ENCODE assay signal across 22 cellular contexts in genomic region chr11:68386331-68386978, GRCh38.
DNase-seq lines count a peak whose midpoint lies in the region; ATAC-seq and TF ChIP-seq lines count a peak whose summit lies in the region.
"Had no signal": no experiment of that assay in that cellular context is flagged by ENCODE, and none has a peak within 500 bp of the region (broad histone marks: within the 10 kb centered on the region; RNA-seq: fewer than 3 reads in every experiment).

No MANE protein-coding gene starts in this region.

- no TSS peak for BruUV-seq in PC-3 (replicated peaks; lab: Mats Ljungman, UMichigan)

- no peak overlapping the region for H3K18ac ChIP-seq in neuronal stem cell (ENCODE audit: low read length)

- no peak overlapping the region for H4K8ac ChIP-seq in neuronal stem cell (ENCODE audit: low read depth, low read length)

- no peak overlapping the region for H3K4me3 ChIP-seq in PC-3 (ENCODE audit: low read length)
- no peak overlapping the region for H3K4me3 ChIP-seq in epithelial cell of esophagus (ENCODE audit: low read length)
- H3K4me3 ChIP-seq in neuronal stem cell (ENCODE audit: low read length in 2 of 2), result no peak overlapping the region
- H3K4me3 ChIP-seq: BLaER1 treated with 17β-estradiol and CSF1 and Interleukin-3, amounts not matched to agents 10 nM and 100 nM; GM23338; PC-9 had no signal

- H3K4me2 ChIP-seq in PC-3 (ENCODE audit: low read length) (no peak overlapping the region), neuronal stem cell (ENCODE audit: insufficient read depth, low read length, poor library complexity, severe bottlenecking) (no peak overlapping the region)
- H3K4me2 ChIP-seq: BLaER1 treated with 17β-estradiol and CSF1 and Interleukin-3, amounts not matched to agents 10 nM and 100 nM; GM23338; PC-9 had no signal

- peak overlapping the region; percentile 56 for H3K14ac ChIP-seq in neuronal stem cell (ENCODE audit: low read length)

- CTCF ChIA-PET in PC-3 (lab: Charles Lee) (no interaction called here), HEK293T (lab: Yijun Ruan, JAX) (no interaction called here)

- H3K9me3 ChIP-seq in PC-3 (ENCODE audit: low read length), result no peaks in the 10 kb centered on the region
- H3K9me3 ChIP-seq in neuronal stem cell (replicated peaks in 1 of 2; ENCODE audit: control insufficient read depth in 2 of 2, insufficient read depth in 1 of 2, low read depth in 1 of 2, low read length in 2 of 2), result peaks cover 0 to 7% of the 10 kb centered on the region in 2 donors

- H3K4me1 ChIP-seq in PC-3 (ENCODE audit: insufficient read depth, low read length) (peaks cover 5% of the 10 kb centered on the region), neuronal stem cell (ENCODE audit: control insufficient read depth in 2 of 2, insufficient read depth in 1 of 2, low read depth in 1 of 2, low read length in 2 of 2) (peaks cover 0 to 2% of the 10 kb centered on the region in 2 donors)

- H2BK120ac ChIP-seq in neuronal stem cell (ENCODE audit: low read depth, low read length), result no peak overlapping the region

- no CpG with 5 or more reads among the region's 52 CpGs for WGBS in neuronal stem cell (ENCODE audit: extremely low coverage in 2 of 2, insufficient read length in 2 of 2, insufficient replicate concordance in 1 of 2), 2 donors

- ATAC-seq in PC-3, result peak; percentile 43
- ATAC-seq: GM23338 had no signal

- no peak overlapping the region for H4K91ac ChIP-seq in neuronal stem cell (ENCODE audit: low read depth, low read length, poor library complexity)

- H2AFZ ChIP-seq in PC-3 (ENCODE audit: low read length) (no peak overlapping the region), neuronal stem cell (ENCODE audit: low read length) (no peak overlapping the region)
- H2AFZ ChIP-seq: GM23338, PC-9 had no signal

- peaks cover 10% of the 10 kb centered on the region for H3K79me1 ChIP-seq in neuronal stem cell (ENCODE audit: low read depth, low read length)

- H3K9ac ChIP-seq in PC-3 (ENCODE audit: low read length), result no peak overlapping the region
- peak overlapping the region; percentile 44 for H3K9ac ChIP-seq in neuronal stem cell (ENCODE audit: low read depth, low read length, poor library complexity)

- intact Hi-C loops in PC-3 (cut with micrococcal nuclease), result loop anchor here (10.0 kb wide), 1 partner anchor 48 kb away; no protein-coding TSS in a partner anchor

- no peak overlapping the region for H3K27ac ChIP-seq in PC-3 (ENCODE audit: low read length)
- H3K27ac ChIP-seq in neuronal stem cell (replicated peaks; ENCODE audit: low read length), result no peak overlapping the region
- H3K27ac ChIP-seq: PC-9 had no signal

- POLR2A ChIA-PET in PC-3 (lab: Charles Lee; ENCODE audit: unreplicated experiment) (no interaction called here), HEK293T (lab: Yijun Ruan, JAX) (no interaction called here)

- H2BK5ac ChIP-seq in neuronal stem cell (ENCODE audit: low read length), result no peak overlapping the region

- H2BK15ac ChIP-seq in neuronal stem cell (ENCODE audit: low read length), result no peak overlapping the region

- peak overlapping the region; percentile 96 for H3K23ac ChIP-seq in neuronal stem cell (ENCODE audit: low read depth, low read length, poor library complexity)

- H3K36me3 ChIP-seq in PC-3 (ENCODE audit: low read depth, low read length) (peaks cover 19% of the 10 kb centered on the region), neuronal stem cell (replicated peaks in 1 of 2; ENCODE audit: control insufficient read depth in 2 of 2, insufficient read depth in 2 of 2, low read length in 2 of 2) (peaks cover 26 to 50% of the 10 kb centered on the region in 2 donors)

- H3K9me2 ChIP-seq in PC-3 (replicated peaks; ENCODE audit: low read length), result no peaks in the 10 kb centered on the region

- H3K27me3 ChIP-seq in PC-3 (ENCODE audit: low read length) (no peaks in the 10 kb centered on the region), neuronal stem cell (ENCODE audit: control insufficient read depth in 3 of 3, insufficient read depth in 3 of 3, low read depth in 1 of 3, low read length in 3 of 3) (no peaks in the 10 kb centered on the region)
- H3K27me3 ChIP-seq: BLaER1 treated with 17β-estradiol and CSF1 and Interleukin-3, amounts not matched to agents 10 nM and 100 nM had no signal

- H2AK5ac ChIP-seq in neuronal stem cell (ENCODE audit: low read depth, low read length), result no peak overlapping the region

- no peak for TF ChIP-seq CTCF in PC-3 (conservative IDR thresholded peaks at IDR 0.05; ENCODE audit: low read depth, low read length)
- no peak for TF ChIP-seq CTCF in epithelial cell of esophagus (IDR thresholded peaks at IDR 0.05; ENCODE audit: insufficient read depth, low read depth, low read length, missing control alignments)

- no peak overlapping the region for H3K4ac ChIP-seq in neuronal stem cell (ENCODE audit: low read length)

- H3K79me2 ChIP-seq in PC-3 (ENCODE audit: low read length), result peaks cover 16% of the 10 kb centered on the region; the same call in 1 of the 2 replicates

- H3F3A ChIP-seq in PC-3 (ENCODE audit: low read length, unreplicated experiment), result no peaks in the 10 kb centered on the region

- H2BK12ac ChIP-seq in neuronal stem cell (ENCODE audit: low read length), result peak overlapping the region; percentile 41

- DNase-seq in ELR (ENCODE audit: low read depth) (peak; percentile 7), PC-3 (peak; percentile 25), epithelial cell of esophagus (ENCODE audit: low read depth) (peak; percentile 27), neuronal stem cell (ENCODE audit: low spot score) (no peak), HEK293T (ENCODE audit: extremely low spot score) (no peak), iPS-NIHi11 (ENCODE audit: low spot score) (no peak), activated gamma-delta T cell (lab: John Stamatoyannopoulos, UW) (no peak)
- DNase-seq: AML-193; CD4-positive, alpha-beta T cell; H9; MV-4-11; NCI-H1417; NCI-H1694; NCI-H2029 treated with DMSO at 0.1 percent for 48 hours; NCI-H446 treated with DMSO at 0.1 percent for 48 hours; NCI-H526; NCI-H82; NK-92 treated with Interleukin-12 subunit alpha and Interleukin-12 subunit beta, amount 100 ng/mL, for 24 hours; PC-9; SHP77 treated with DMSO at 0.1 percent for 48 hours had no signal

- no peaks in the 10 kb centered on the region for H4K20me1 ChIP-seq in PC-3 (ENCODE audit: low read length)

TF ChIP-seq in HEK293T, 16 proteins besides CTCF, POLR2A, EP300 and RAD21:
- TF ChIP-seq TARDBP (IDR thresholded peaks at IDR 0.05), result no peak
TF ChIP-seq in HEK293T: peak in this region for 0.

Comparison
In these comparisons a context has a peak if more than half of its experiments do, and no peak if none do; other contexts are left out.
1. DNase-seq: peak in ELR (single experiment), PC-3 (single experiment) and epithelial cell of esophagus (single experiment); none in neuronal stem cell (single experiment), HEK293T (single experiment), iPS-NIHi11 (single experiment) and activated gamma-delta T cell (single experiment).